Comparison of ENCODE assay signal across 29 cellular contexts in genomic region chr1:9746651-9747050, GRCh38.
"Had no signal": no experiment of that assay in that cellular context is flagged by ENCODE, and none has a peak within 500 bp of the region (broad histone marks: within the 10 kb centered on the region; RNA-seq: fewer than 3 reads in every experiment).

No MANE protein-coding gene starts in this region.

- H3K27me3 Mint-ChIP-seq: activated CD8-positive, alpha-beta memory T cell treated with anti-CD3 and anti-CD28 coated beads, Interleukin-2, amount 10 ng/mL, durations not matched to agents 7 days and 5 days; activated naive CD8-positive, alpha-beta T cell; brain; natural killer cell treated with Interleukin-12 subunit alpha and Interleukin-12 subunit beta and Interleukin-15 and Interleukin-18, amount 100 ng/mL, for 72 hours; stimulated activated naive CD8-positive, alpha-beta T cell treated with anti-CD3 and anti-CD28 coated beads, Interleukin-15, Interleukin-2, amounts not matched to agents 100 ng/mL and 50 ng/mL, for 24 hours; T-helper 17 cell; type B pancreatic cell had no signal

- H3K9me3 Mint-ChIP-seq: activated T-cell treated with anti-CD3 and anti-CD28 coated beads, Interleukin-2, amount 50 U/mL, for 72 hours; brain; natural killer cell treated with Interleukin-12 subunit alpha and Interleukin-12 subunit beta and Interleukin-15 and Interleukin-18, amount 100 ng/mL, for 72 hours; stimulated activated effector memory CD8-positive, alpha-beta T cell treated with anti-CD3 and anti-CD28 coated beads, Interleukin-12 subunit alpha, Interleukin-12 subunit beta, amount 100 ng/mL, for 72 hours; stimulated activated naive CD8-positive, alpha-beta T cell treated with anti-CD3 and anti-CD28 coated beads, Interleukin-15, Interleukin-2, amounts not matched to agents 100 ng/mL and 50 ng/mL, for 24 hours; type B pancreatic cell; WTC11 had no signal

- H3K4me3 Mint-ChIP-seq: activated CD8-positive, alpha-beta memory T cell treated with anti-CD3 and anti-CD28 coated beads, Interleukin-2, amount 10 ng/mL, durations not matched to agents 7 days and 5 days; activated CD8-positive, alpha-beta T cell treated with anti-CD3 and anti-CD28 coated beads, Interleukin-2, amount 10 ng/mL, durations not matched to agents 7 days and 5 days; activated naive CD8-positive, alpha-beta T cell; activated T-cell treated with anti-CD3 and anti-CD28 coated beads, Interleukin-2, amount 50 U/mL, for 72 hours; brain; natural killer cell treated with Interleukin-12 subunit alpha and Interleukin-12 subunit beta and Interleukin-15 and Interleukin-18, amount 100 ng/mL, for 72 hours; stimulated activated effector memory CD8-positive, alpha-beta T cell treated with anti-CD3 and anti-CD28 coated beads, Interleukin-12 subunit alpha, Interleukin-12 subunit beta, amount 100 ng/mL, for 72 hours; stimulated activated naive CD8-positive, alpha-beta T cell treated with anti-CD3 and anti-CD28 coated beads, Interleukin-15, Interleukin-2, amounts not matched to agents 100 ng/mL and 50 ng/mL, for 24 hours; T-helper 17 cell; type B pancreatic cell; WTC11 had no signal

- H3K4me1 ChIP-seq: adrenal gland, ascending aorta, colonic mucosa, gastrocnemius medialis, left ventricle myocardium inferior, vagina had no signal

- H3K27me3 ChIP-seq: adrenal gland, ascending aorta, cardiac muscle cell, colonic mucosa, gastrocnemius medialis, vagina had no signal

- DNase-seq: activated CD8-positive, alpha-beta memory T cell treated with anti-CD3 and anti-CD28 coated beads, Interleukin-2, amount 10 ng/mL, durations not matched to agents 7 days and 5 days; activated CD8-positive, alpha-beta T cell treated with anti-CD3 and anti-CD28 coated beads, Interleukin-2, amount 10 ng/mL, durations not matched to agents 7 days and 5 days; activated naive CD4-positive, alpha-beta T cell treated with Interleukin-2 at 50 U/mL for 16 hours; activated T-cell treated with anti-CD3 and anti-CD28 coated beads, Interleukin-2, amount 50 U/mL, for 72 hours; cerebellar nuclear complex; colonic mucosa; effector CD8-positive, alpha-beta T cell; gastrocnemius medialis; glutamatergic neuron; left ventricle myocardium inferior; stimulated activated CD4-positive, alpha-beta T cell treated with anti-CD3 and anti-CD28 coated beads, Interleukin-12 subunit alpha, Interleukin-12 subunit beta, amount 100 ng/mL, for 4 hours; stimulated activated CD4-positive, alpha-beta T cell treated with anti-CD3 and anti-CD28 coated beads, Interleukin-4, amount 100 ng/mL, for 1 hour; substantia nigra; T-helper 17 cell; T1000 had no signal

- ATAC-seq: activated CD8-positive, alpha-beta memory T cell treated with anti-CD3 and anti-CD28 coated beads, Interleukin-2, amount 10 ng/mL, durations not matched to agents 7 days and 5 days; activated CD8-positive, alpha-beta T cell treated with anti-CD3 and anti-CD28 coated beads, Interleukin-2, amount 10 ng/mL, durations not matched to agents 7 days and 5 days; activated T-cell treated with anti-CD3 and anti-CD28 coated beads, Interleukin-2, amount 50 U/mL, for 72 hours; gastrocnemius medialis; mucosa of descending colon; natural killer cell treated with Interleukin-12 subunit alpha and Interleukin-12 subunit beta and Interleukin-15 and Interleukin-18, amount 100 ng/mL, for 72 hours; sciatic nerve; stimulated activated effector memory CD8-positive, alpha-beta T cell treated with anti-CD3 and anti-CD28 coated beads, Interleukin-12 subunit alpha, Interleukin-12 subunit beta, amount 100 ng/mL, for 72 hours; T-helper 17 cell; WTC11 had no signal

- H3K9me3 ChIP-seq: adrenal gland, ascending aorta, colonic mucosa, gastrocnemius medialis, left ventricle myocardium inferior, mucosa of descending colon, vagina had no signal

- H3K27ac Mint-ChIP-seq: activated CD8-positive, alpha-beta memory T cell treated with anti-CD3 and anti-CD28 coated beads, Interleukin-2, amount 10 ng/mL, durations not matched to agents 7 days and 5 days; activated CD8-positive, alpha-beta T cell treated with anti-CD3 and anti-CD28 coated beads, Interleukin-2, amount 10 ng/mL, durations not matched to agents 7 days and 5 days; activated naive CD8-positive, alpha-beta T cell; activated T-cell treated with anti-CD3 and anti-CD28 coated beads, Interleukin-2, amount 50 U/mL, for 72 hours; brain; natural killer cell treated with Interleukin-12 subunit alpha and Interleukin-12 subunit beta and Interleukin-15 and Interleukin-18, amount 100 ng/mL, for 72 hours; stimulated activated effector memory CD8-positive, alpha-beta T cell treated with anti-CD3 and anti-CD28 coated beads, Interleukin-12 subunit alpha, Interleukin-12 subunit beta, amount 100 ng/mL, for 72 hours; stimulated activated naive CD8-positive, alpha-beta T cell treated with anti-CD3 and anti-CD28 coated beads, Interleukin-15, Interleukin-2, amounts not matched to agents 100 ng/mL and 50 ng/mL, for 24 hours; T-helper 17 cell; type B pancreatic cell; WTC11 had no signal

- H3K4me3 ChIP-seq: adrenal gland, ascending aorta, cardiac muscle cell, colonic mucosa, gastrocnemius medialis, left ventricle myocardium inferior, mucosa of descending colon, skin epidermis, vagina had no signal

- H3K27ac ChIP-seq: adrenal gland, ascending aorta, cardiac muscle cell, colonic mucosa, gastrocnemius medialis, left ventricle myocardium inferior, skin epidermis, vagina had no signal

- H3K4me1 Mint-ChIP-seq: brain, WTC11 had no signal
